In the genomic region with DNA sequence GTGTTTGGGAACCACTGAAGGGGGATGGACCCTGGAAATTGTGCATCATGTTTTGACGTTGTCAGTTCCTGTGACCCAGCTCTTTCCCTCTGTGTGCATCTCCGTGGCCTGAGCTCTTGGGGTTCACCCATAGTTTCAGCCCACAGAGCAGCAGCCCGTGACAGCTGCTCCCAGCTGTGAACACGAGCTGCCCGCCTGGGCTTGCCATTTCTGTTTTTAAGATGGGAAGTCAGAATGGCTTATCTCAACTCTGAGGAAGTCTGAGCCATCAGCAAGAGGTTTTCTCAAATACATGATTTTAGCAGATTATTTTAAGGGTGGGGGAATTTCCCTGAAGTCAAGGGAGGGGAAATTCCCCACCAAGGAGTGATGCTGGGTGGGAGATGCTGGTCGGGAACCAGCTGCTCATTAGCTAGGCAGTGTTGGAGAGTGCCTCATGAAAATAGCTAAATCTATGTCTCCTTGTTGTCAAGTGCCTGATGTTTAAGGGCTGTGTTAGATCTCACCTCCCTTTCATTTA, we compare ENCODE assay signal across 8 cellular contexts. TPM values are rescaled to one million over a fixed set of nuclear protein-coding genes. Genes with fewer than 3 reads are reported as not detected.
DNase-seq lines count a peak whose midpoint lies in the region; ATAC-seq and TF ChIP-seq lines count a peak whose summit lies in the region.

No MANE protein-coding gene starts in this region.

- no peaks in the 10 kb centered on the region for H3K9me3 ChIP-seq in H9 (ENCODE audit: control insufficient read depth, low read depth, low read length)
- no peaks in the 10 kb centered on the region for H3K9me3 ChIP-seq in suprapubic skin

- no peaks in the 10 kb centered on the region; a peak in 2 of 7 replicates for H3K36me3 Mint-ChIP-seq in H9 (ENCODE audit: insufficient read depth in 1 of 3, low read depth in 3 of 3)

- no peak overlapping the region for H4K91ac ChIP-seq in H9 (ENCODE audit: insufficient read length, low read depth, low read length)

- TF ChIP-seq CTCF in H9 (conservative IDR thresholded peaks at IDR 0.05) (no peak), suprapubic skin (IDR thresholded peaks at IDR 0.05) (no peak)

- no peak overlapping the region for H3K4me3 Mint-ChIP-seq in H9

- H3K4ac ChIP-seq in H9 (ENCODE audit: low read depth, low read length), result no peak overlapping the region

- H3K79me1 ChIP-seq in H9 (ENCODE audit: insufficient read depth, low read depth, low read length, poor library complexity, severe bottlenecking), result no peaks in the 10 kb centered on the region

- H3K23ac ChIP-seq in H9 (ENCODE audit: insufficient read length, low read depth, low read length), result no peak overlapping the region

- ATAC-seq in GM19035 (IDR thresholded peaks at IDR 0.05; ENCODE audit: unreplicated experiment) (peak; percentile 53), HG03095 (IDR thresholded peaks at IDR 0.05; ENCODE audit: unreplicated experiment) (peak; percentile 50)

- H2AFZ ChIP-seq in H9 (ENCODE audit: low read length), result no peak overlapping the region

- no peaks in the 10 kb centered on the region for H4K20me1 ChIP-seq in H9 (ENCODE audit: control insufficient read depth, insufficient read depth, insufficient read length)

- DNase-seq in activated CD4-positive, alpha-beta T cell treated with anti-CD3 and anti-CD28 coated beads, Interleukin-2, amount 50 U/mL, for 48 hours, result peak; percentile 68 to 78
- peak; percentile 70 for DNase-seq in globus pallidus (ENCODE audit: low spot score)
- DNase-seq in stimulated activated CD4-positive, alpha-beta T cell treated with anti-CD3 and anti-CD28 coated beads, Interleukin-4, amount 100 ng/mL, for 48 hours (ENCODE audit: low read depth in 2 of 2), result peak; percentile 56 to 71
- no peak for DNase-seq in H9
- no peak for DNase-seq in suprapubic skin (ENCODE audit: low spot score in 2 of 2)
- DNase-seq in NCI-H128 (lab: John Stamatoyannopoulos, UW; ENCODE audit: unreplicated experiment), result no peak

- no peaks in the 10 kb centered on the region for H3K4me1 ChIP-seq in H9 (ENCODE audit: insufficient read depth, low read length)
- H3K4me1 ChIP-seq in suprapubic skin, result peaks cover 40% of the 10 kb centered on the region

- no peak overlapping the region for H2BK120ac ChIP-seq in H9 (ENCODE audit: low read depth, low read length, poor library complexity, severe bottlenecking)

- peaks cover 6 to 19% of the 10 kb centered on the region in 2 experiments for H3K4me1 Mint-ChIP-seq in H9

- no peak for TF ChIP-seq POLR2A in suprapubic skin (IDR thresholded peaks at IDR 0.05)

- no peak overlapping the region for H3T11ph ChIP-seq in H9 (ENCODE audit: low read length)

- no peaks in the 10 kb centered on the region; the same call in 1 of the 2 replicates for H3K27me3 Mint-ChIP-seq in H9 (ENCODE audit: low read depth)

- no peak overlapping the region for H3K9ac ChIP-seq in H9 (ENCODE audit: extremely low read depth, insufficient read length, low read length)

- H3K4me3 ChIP-seq in suprapubic skin, result no peak overlapping the region

- H3K4me2 ChIP-seq in H9 (ENCODE audit: insufficient read depth, insufficient read length, low read length), result no peak overlapping the region

- no peak overlapping the region for H2BK20ac ChIP-seq in H9 (ENCODE audit: low read depth, low read length, poor library complexity, severe bottlenecking)

- no peak overlapping the region for H3K27ac Mint-ChIP-seq in H9

- H3K36me3 ChIP-seq in suprapubic skin, result no peaks in the 10 kb centered on the region

- no peak overlapping the region for H2BK15ac ChIP-seq in H9 (ENCODE audit: low read depth, low read length)

- H3K27ac ChIP-seq in H9 (ENCODE audit: insufficient read length, low read depth, low read length) (no peak overlapping the region), suprapubic skin (no peak overlapping the region)

- no peaks in the 10 kb centered on the region for H3K9me3 Mint-ChIP-seq in H9

- WGBS in H9 (ENCODE audit: extremely low coverage, insufficient read length, low lambda C conversion rate), result no CpG with 5 or more reads among the region's 6 CpGs
- WGBS in suprapubic skin, result 45% methylated on average over 6 of the region's 6 CpGs

- no peak overlapping the region for H4K5ac ChIP-seq in H9 (ENCODE audit: insufficient read length, low read depth, low read length)

- no peak for TF ChIP-seq EP300 in suprapubic skin (IDR thresholded peaks at IDR 0.05)

- H2BK5ac ChIP-seq in H9 (ENCODE audit: insufficient read length, low read length), result no peak overlapping the region

- H4K8ac ChIP-seq in H9 (replicated peaks; ENCODE audit: insufficient read length, low read depth, low read length), result no peak overlapping the region

- no peak overlapping the region for H3K18ac ChIP-seq in H9 (ENCODE audit: insufficient read length, low read depth, low read length)

- H3K14ac ChIP-seq in H9 (ENCODE audit: insufficient read depth, low read length), result no peak overlapping the region

- H2AK5ac ChIP-seq in H9 (ENCODE audit: insufficient read length, low read length), result no peak overlapping the region

- no peak overlapping the region for H2BK12ac ChIP-seq in H9 (ENCODE audit: insufficient read length, low read depth, low read length)

- no peaks in the 10 kb centered on the region for H3K23me2 ChIP-seq in H9 (ENCODE audit: insufficient read length, low read depth, low read length, poor library complexity, severe bottlenecking)

- H3K79me2 ChIP-seq in H9 (ENCODE audit: insufficient read depth, low read length), result no peaks in the 10 kb centered on the region

- H3K56ac ChIP-seq in H9 (ENCODE audit: insufficient read length, low read depth, low read length), result no peak overlapping the region

- H3K27me3 ChIP-seq in H9 (ENCODE audit: insufficient read depth, low read length) (no peaks in the 10 kb centered on the region), suprapubic skin (no peaks in the 10 kb centered on the region)

RNA-seq across cellular contexts. Expression of a gene that starts 34.9 kb away (rescaled TPM):
- total RNA-seq in H9 (2021) (not detected in 2 replicates), suprapubic skin (under 1 TPM in 2 of 4 donors, not detected in 2; 0.42 to 0.49 TPM)

Comparison
In these comparisons a context has a peak if more than half of its experiments do, and no peak if none do; other contexts are left out.
1. DNase-seq: peak in activated CD4-positive, alpha-beta T cell treated with anti-CD3 and anti-CD28 coated beads, Interleukin-2, amount 50 U/mL, for 48 hours (2 of 2), globus pallidus (single experiment) and stimulated activated CD4-positive, alpha-beta T cell treated with anti-CD3 and anti-CD28 coated beads, Interleukin-4, amount 100 ng/mL, for 48 hours (2 of 2); none in H9 (single experiment), suprapubic skin (0 of 2) and NCI-H128 (single experiment).